ENCODE assay signal across 8 cellular contexts in the genomic region with DNA sequence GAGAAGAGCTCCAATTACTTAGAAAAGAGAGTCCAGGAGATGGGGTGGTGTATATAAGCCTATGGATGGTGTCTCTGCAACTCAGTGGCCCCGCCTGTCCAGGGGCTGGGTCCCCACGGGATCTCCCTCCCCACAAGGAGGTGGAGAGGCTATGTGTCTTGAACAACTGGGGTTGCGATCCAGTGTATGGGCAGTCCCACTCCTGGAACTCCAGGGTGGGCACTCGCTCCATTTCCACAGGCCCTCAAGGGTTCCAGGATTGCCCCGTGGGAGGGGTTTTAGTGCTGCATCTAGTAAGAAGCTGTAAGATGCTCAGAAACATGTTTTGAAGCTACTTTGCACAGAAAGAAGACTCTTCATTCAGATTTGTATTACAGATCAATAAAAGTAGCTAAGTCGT. TPM values are rescaled to one million over a fixed set of nuclear protein-coding genes. Genes with fewer than 3 reads are reported as not detected.
DNase-seq lines count a peak whose midpoint lies in the region; ATAC-seq, FAIRE-seq and TF ChIP-seq lines count a peak whose summit lies in the region.

No MANE protein-coding gene starts in this region.

- intact Hi-C loops in pancreas (cut with DNase I) = loop anchor here in 1 of 3 donors (10.0 kb wide), 1 partner anchor 57 kb away; no protein-coding TSS in a partner anchor

- H3K27me3 ChIP-seq in pancreas = no peaks in the 10 kb centered on the region

- CTCF ChIA-PET in GM10248 (lab: Yijun Ruan, JAX) = interaction anchor here (0.9 to 1.7 kb wide), 6 partner anchors 8 to 53 kb away, joined by 3 to 5 read pairs (median 4); no protein-coding TSS in a partner anchor

- peak overlapping the region; percentile 87 for H3K27ac Mint-ChIP-seq in T-helper 17 cell

- POLR2A ChIA-PET in GM10248 (lab: Yijun Ruan, JAX) = no interaction called here

- H3K9me3 ChIP-seq in T-helper 17 cell (ENCODE audit: control insufficient read depth, low read length, poor library complexity, severe bottlenecking) (no peaks in the 10 kb centered on the region), pancreas (no peaks in the 10 kb centered on the region)

- H3K27ac ChIP-seq in pancreas = peak overlapping the region; percentile 91 to 98 (median 93)

- no peak for TF ChIP-seq CTCF in GM10248 (IDR thresholded peaks at IDR 0.05; ENCODE audit: control extremely low read depth, extremely low read depth, low read depth, missing control alignments)
- TF ChIP-seq CTCF in fibroblast of villous mesenchyme (IDR thresholded peaks at IDR 0.05; ENCODE audit: insufficient read depth, low read depth, low read length) = no peak
- TF ChIP-seq CTCF in pancreas (IDR thresholded peaks at IDR 0.05) = no peak

- peaks cover 11 to 21% (median 19%) of the 10 kb centered on the region in 3 donors for H3K4me1 ChIP-seq in pancreas

- ATAC-seq in HG02678 (IDR thresholded peaks at IDR 0.05; ENCODE audit: unreplicated experiment) (peak; percentile 17), T-helper 17 cell (no peak), pancreas (peak in 1 of 4 donors; percentile 3), HG03442 (IDR thresholded peaks at IDR 0.05; ENCODE audit: unreplicated experiment) (no peak), GM21367 (IDR thresholded peaks at IDR 0.05; ENCODE audit: unreplicated experiment) (no peak)

- H3K4me3 ChIP-seq in fibroblast of villous mesenchyme (ENCODE audit: low read depth, low read length) (peak overlapping the region; percentile 88), pancreas (peak overlapping the region in 3 of 4 donors; percentile 71 to 90 (median 87))

- peak overlapping the region; percentile 92 for H3K4me3 Mint-ChIP-seq in T-helper 17 cell

- peaks cover 20% of the 10 kb centered on the region for H3K27me3 Mint-ChIP-seq in T-helper 17 cell

- DNase-seq in GM10248 (ENCODE audit: extremely low spot score) = peak; percentile 35
- no peak for DNase-seq in T-helper 17 cell
- no peak for DNase-seq in fibroblast of villous mesenchyme (ENCODE audit: low read depth)
- DNase-seq in pancreas = peak in 2 of 6 donors; percentile 20 to 25
- DNase-seq in foreskin melanocyte = no peak

- no peaks in the 10 kb centered on the region for H3K36me3 ChIP-seq in pancreas

- FAIRE-seq in pancreas (lab: Jason Lieb, UNC) = no peak

- 36 to 38% methylated on average over 6 of the region's 6 CpGs for WGBS in pancreas, 2 donors

- H3K36me3 Mint-ChIP-seq in T-helper 17 cell (ENCODE audit: low read depth) = peaks cover 3% of the 10 kb centered on the region

- peaks cover 19% of the 10 kb centered on the region for H3K4me1 Mint-ChIP-seq in T-helper 17 cell

RNA-seq across cellular contexts. Expression of gene SMAD5, which starts 0.6 kb away (rescaled TPM):
- total RNA-seq in T-helper 17 cell (10 to 100 TPM; 12.5 to 18.1 TPM), fibroblast of villous mesenchyme (53.5 and 85.1 TPM in 2 replicates), pancreas (10 to 100 TPM; 18.5 to 46.1 (median 23.4) TPM)
- polyA plus RNA-seq in pancreas = 1 to 10 TPM; 4.3 to 8.8 TPM
